ENCODE assay signal across 8 cellular contexts in the genomic region with DNA sequence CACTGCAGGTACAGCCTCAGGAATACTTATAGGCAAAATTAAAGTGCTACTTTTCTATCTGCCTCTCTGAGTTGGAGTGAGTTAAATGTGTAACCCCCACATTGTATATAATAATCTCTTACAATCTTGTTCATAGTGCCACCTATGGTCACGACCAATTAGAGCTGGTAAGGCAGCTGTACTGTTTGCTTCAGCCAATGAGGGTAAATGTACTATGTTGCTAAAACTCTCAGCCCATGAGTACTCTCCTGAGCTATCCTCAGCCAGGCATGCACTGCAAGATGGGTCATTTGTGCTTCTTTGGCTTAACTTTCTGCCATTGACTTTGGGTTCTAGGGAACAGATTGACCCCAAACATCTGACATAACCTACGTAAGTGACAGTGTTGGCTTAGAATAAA. TPM values are rescaled to one million over a fixed set of nuclear protein-coding genes. Genes with fewer than 3 reads are reported as not detected.
DNase-seq lines count a peak whose midpoint lies in the region; ATAC-seq lines count a peak whose summit lies in the region.

No MANE protein-coding gene starts in this region.

- DNase-seq in NCI-H2171 treated with DMSO at 0.1 percent for 48 hours (lab: John Stamatoyannopoulos, UW) (peak; percentile 10), NCI-H2171 (lab: John Stamatoyannopoulos, UW) (no peak), SK-N-DZ (ENCODE audit: low spot score) (peak; percentile 29), hepatic stellate cell (ENCODE audit: low spot score) (peak; percentile 70), putamen (ENCODE audit: low spot score) (no peak)

- ATAC-seq in GM21360 (IDR thresholded peaks at IDR 0.05; ENCODE audit: unreplicated experiment) (peak; percentile 93), HG03520 (IDR thresholded peaks at IDR 0.05; ENCODE audit: unreplicated experiment) (peak; percentile 88), HG03097 (IDR thresholded peaks at IDR 0.05; ENCODE audit: low FRiP score, unreplicated experiment) (no peak)

RNA-seq across cellular contexts. Expression of gene MDM2, which starts 15.0 kb away (rescaled TPM):
- 23.7 and 34.1 TPM in 2 replicates for polyA plus RNA-seq in SK-N-DZ (2014; cell fraction: cytosol; rRNA removed)
- 15.9 and 18.8 TPM in 2 replicates for polyA plus RNA-seq in SK-N-DZ (2014; cell fraction: nucleus; rRNA removed)

RNA-seq across cellular contexts. Expression of gene SLC35E3, which starts 47.0 kb away (rescaled TPM):
- polyA plus RNA-seq in SK-N-DZ (2014; cell fraction: cytosol; rRNA removed), result 3.1 and 5.0 TPM in 2 replicates
- 6.8 and 20.8 TPM in 2 replicates for polyA plus RNA-seq in SK-N-DZ (2014; cell fraction: nucleus; rRNA removed)

Comparison
In these comparisons a context has a peak if more than half of its experiments do, and no peak if none do; other contexts are left out.
1. DNase-seq: peak in NCI-H2171 treated with DMSO at 0.1 percent for 48 hours (single experiment), SK-N-DZ (single experiment) and hepatic stellate cell (single experiment); none in NCI-H2171 (single experiment) and putamen (single experiment).